Comparison of ENCODE assay signal across 17 cellular contexts in the genomic region with DNA sequence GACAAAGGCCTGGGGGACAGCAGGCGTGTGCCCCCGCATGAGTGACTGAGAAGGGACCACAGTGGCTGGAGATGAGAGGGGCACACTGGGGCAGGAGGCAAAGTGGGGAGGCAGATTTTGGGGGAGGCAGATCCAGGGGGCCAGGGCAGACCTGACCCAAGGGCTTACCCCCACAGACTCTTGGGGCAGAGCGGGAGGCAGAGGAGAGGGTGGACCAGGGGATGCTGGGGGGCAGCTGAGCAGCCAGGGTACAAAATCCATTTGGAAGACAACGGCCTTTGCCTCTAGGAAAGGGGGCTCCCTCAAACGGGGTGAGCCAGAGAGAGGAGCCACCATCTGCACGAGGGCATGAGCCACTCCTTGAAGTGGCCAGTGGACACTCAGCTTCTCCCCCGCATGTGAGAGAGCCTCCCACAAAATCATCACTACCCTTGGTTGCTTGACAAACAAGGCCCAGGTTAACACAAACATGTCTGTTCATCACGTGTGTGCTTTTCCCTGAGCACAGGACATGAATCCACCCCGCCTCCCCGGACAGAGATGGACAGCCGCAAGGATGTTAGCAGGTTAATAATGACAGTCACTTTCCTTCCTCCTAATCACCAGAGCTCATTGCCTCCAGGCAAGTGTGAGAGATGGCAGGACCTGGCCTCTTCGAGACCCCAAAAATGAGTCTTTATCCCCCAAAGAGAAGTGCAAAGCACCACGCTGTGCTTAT.
DNase-seq lines count a peak whose midpoint lies in the region; TF ChIP-seq lines count a peak whose summit lies in the region.
"Had no signal": no experiment of that assay in that cellular context is flagged by ENCODE, and none has a peak within 500 bp of the region (broad histone marks: within the 10 kb centered on the region; RNA-seq: fewer than 3 reads in every experiment).

No MANE protein-coding gene starts in this region.

- H3K36me3 Mint-ChIP-seq in osteocyte (ENCODE audit: unreplicated experiment), result no peaks in the 10 kb centered on the region
- H3K36me3 Mint-ChIP-seq: CD14-positive monocyte, IgD-negative memory B cell had no signal

- intact Hi-C loops in vagina (cut with DNase I), result no loop called here
- intact Hi-C loops in dorsolateral prefrontal cortex (cut with DNase I), result no loop called here

- no peaks in the 10 kb centered on the region for H3K9me3 ChIP-seq in vagina

- no peaks in the 10 kb centered on the region for H3K4me1 ChIP-seq in vagina

- H3K27ac ChIP-seq in coronary artery (no peak overlapping the region), vagina (no peak overlapping the region), dorsolateral prefrontal cortex (no peak overlapping the region)
- H3K27ac ChIP-seq: SK-N-MC had no signal

- peak; percentile 37 for DNase-seq in activated CD8-positive, alpha-beta memory T cell treated with anti-CD3 and anti-CD28 coated beads for 24 hours
- DNase-seq in activated CD8-positive, alpha-beta memory T cell treated with anti-CD3 and anti-CD28 coated beads, Interleukin-2, amount 50 U/mL, for 48 hours, result no peak
- peak; percentile 45 for DNase-seq in coronary artery (ENCODE audit: low spot score)
- peak; percentile 78 for DNase-seq in osteocyte (ENCODE audit: extremely low spot score, unreplicated experiment)
- peak; percentile 64 to 72 for DNase-seq in vagina (ENCODE audit: extremely low spot score in 2 of 2)
- DNase-seq in NCI-H69 (lab: John Stamatoyannopoulos, UW), result no peak
- DNase-seq in dorsolateral prefrontal cortex, result no peak
- DNase-seq: 8988T, AML-193, EL, Karpas-422, NCI-H1694 treated with DMSO at 0.1 percent for 48 hours, NCI-H446, Right ventricle myocardium superior had no signal

- no peaks in the 10 kb centered on the region for H3K4me1 Mint-ChIP-seq in osteocyte (ENCODE audit: unreplicated experiment)
- H3K4me1 Mint-ChIP-seq: CD14-positive monocyte, IgD-negative memory B cell had no signal

- no peaks in the 10 kb centered on the region for H3K36me3 ChIP-seq in vagina

- H3K27me3 ChIP-seq in vagina (no peaks in the 10 kb centered on the region), dorsolateral prefrontal cortex (no peaks in the 10 kb centered on the region)

- TF ChIP-seq CTCF in coronary artery (IDR thresholded peaks at IDR 0.05) (no peak), osteocyte (IDR thresholded peaks at IDR 0.05) (no peak), vagina (IDR thresholded peaks at IDR 0.05) (no peak), dorsolateral prefrontal cortex (IDR thresholded peaks at IDR 0.05 in 54 of 56, conservative IDR thresholded peaks at IDR 0.05 in 2 of 56; ENCODE audit: low read depth in 1 of 56, partially characterized antibody in 56 of 56) (no peak)

- no peak overlapping the region for H3K27ac Mint-ChIP-seq in osteocyte (ENCODE audit: unreplicated experiment)
- H3K27ac Mint-ChIP-seq: IgD-negative memory B cell had no signal

- no peaks in the 10 kb centered on the region for H3K9me3 Mint-ChIP-seq in osteocyte (ENCODE audit: unreplicated experiment)
- H3K9me3 Mint-ChIP-seq: IgD-negative memory B cell had no signal

- H3K4me3 Mint-ChIP-seq in osteocyte (ENCODE audit: unreplicated experiment), result no peak overlapping the region
- H3K4me3 Mint-ChIP-seq: CD14-positive monocyte, IgD-negative memory B cell had no signal

- TF ChIP-seq POLR2A in vagina (IDR thresholded peaks at IDR 0.05), result no peak

- H3K4me3 ChIP-seq in coronary artery, result no peak overlapping the region
- H3K4me3 ChIP-seq in vagina, result no peak overlapping the region
- no peak overlapping the region for H3K4me3 ChIP-seq in dorsolateral prefrontal cortex
- H3K4me3 ChIP-seq: SK-N-MC had no signal

- no peaks in the 10 kb centered on the region for H3K27me3 Mint-ChIP-seq in osteocyte (ENCODE audit: unreplicated experiment)

Comparison
In these comparisons a context has a peak if more than half of its experiments do, and no peak if none do; other contexts are left out.
1. DNase-seq: peak in activated CD8-positive, alpha-beta memory T cell treated with anti-CD3 and anti-CD28 coated beads for 24 hours (single experiment), coronary artery (single experiment), osteocyte (single experiment) and vagina (2 of 2); none in activated CD8-positive, alpha-beta memory T cell treated with anti-CD3 and anti-CD28 coated beads, Interleukin-2, amount 50 U/mL, for 48 hours (single experiment), NCI-H69 (single experiment) and dorsolateral prefrontal cortex (0 of 10).